In genomic region chr10:35336084-35336831, GRCh38 we compare ENCODE assay signal across 8 cellular contexts.
A peak's percentile ranks its signal among the peaks of the same experiment; 100 is the strongest.
DNase-seq lines count a peak whose midpoint lies in the region; ATAC-seq and TF ChIP-seq lines count a peak whose summit lies in the region.

CCNY (plus strand) TSS chr10:35336509; CDS start chr10:35337054, 545 bp downstream.

- H3K27ac ChIP-seq in epithelial cell of prostate, result peak within 1 kb of the TSS; percentile 93
- peak within 1 kb of the TSS; percentile 70 to 81 for H3K27ac ChIP-seq in mucosa of rectum (ENCODE audit: low read depth in 2 of 2, low read length in 2 of 2)

- H3K4me1 ChIP-seq in NT2/D1 (ENCODE audit: insufficient read depth, insufficient read length), result no peaks in the 10 kb centered on the region
- peaks cover 19 to 23% of the 10 kb centered on the region in 2 donors for H3K4me1 ChIP-seq in mucosa of rectum (ENCODE audit: control insufficient read depth in 2 of 2, insufficient read depth in 2 of 2, low read length in 2 of 2)

- no peak for DNase-seq in AG09309 (ENCODE audit: low read depth)
- DNase-seq in NT2/D1 (ENCODE audit: low read depth, low spot score), result no peak
- peak; percentile 73 for DNase-seq in activated T-cell treated with anti-CD3 and anti-CD28 coated beads for 24 hours (ENCODE audit: low read depth)
- no peak for DNase-seq in epithelial cell of prostate (ENCODE audit: low read depth, low spot score)
- DNase-seq in stimulated activated CD8-positive, alpha-beta memory T cell treated with anti-CD3 and anti-CD28 coated beads, Interleukin-4, amount 100 ng/mL, for 4 hours (ENCODE audit: low read depth in 2 of 2, low spot score in 1 of 2), result peak; percentile 41 to 64

- peak; percentile 73 for ATAC-seq in GM19023 (IDR thresholded peaks at IDR 0.05; ENCODE audit: unreplicated experiment)
- ATAC-seq in HG03159 (IDR thresholded peaks at IDR 0.05; ENCODE audit: unreplicated experiment), result peak; percentile 61

- peak within 1 kb of the TSS; percentile 88 for H3K4me3 ChIP-seq in AG09309 (ENCODE audit: control insufficient read depth, low read depth, low read length)
- peak within 1 kb of the TSS; percentile 77 for H3K4me3 ChIP-seq in NT2/D1 (ENCODE audit: insufficient read length, low read depth)
- peak within 1 kb of the TSS; percentile 83 to 84 for H3K4me3 ChIP-seq in mucosa of rectum (ENCODE audit: low read length in 2 of 2)

- H3K27me3 ChIP-seq in NT2/D1 (ENCODE audit: insufficient read depth, insufficient read length) (peaks cover 17% of the 10 kb centered on the region), mucosa of rectum (ENCODE audit: control insufficient read depth in 2 of 2, insufficient read depth in 2 of 2, low read length in 2 of 2) (no peaks in the 10 kb centered on the region)

- H3K9me3 ChIP-seq in NT2/D1 (ENCODE audit: insufficient read depth, low read length) (0 out of 2 replicates have a peak, but pooled peaks cover 5% of the 10 kb centered on the region), mucosa of rectum (ENCODE audit: control insufficient read depth in 2 of 2, low read length in 2 of 2) (no peaks in the 10 kb centered on the region)

- peak within 1 kb of the TSS; percentile 87 for H3K9ac ChIP-seq in NT2/D1 (ENCODE audit: insufficient read length, low read depth)
- H3K9ac ChIP-seq in mucosa of rectum (ENCODE audit: low read depth in 1 of 2, low read length in 2 of 2), result peak within 1 kb of the TSS; percentile 60 to 78

- TF ChIP-seq CTCF in AG09309 (IDR thresholded peaks at IDR 0.05; ENCODE audit: control insufficient read depth, insufficient read depth, low read depth, low read length, missing control alignments), result no peak

- peaks cover 16% of the 10 kb centered on the region for H3K36me3 ChIP-seq in NT2/D1 (ENCODE audit: insufficient read depth, insufficient read length, low read length)
- no peaks in the 10 kb centered on the region for H3K36me3 ChIP-seq in mucosa of rectum (ENCODE audit: control insufficient read depth in 2 of 2, insufficient read depth in 2 of 2, low read length in 2 of 2)

Comparison
In these comparisons a context has a peak if more than half of its experiments do, and no peak if none do; other contexts are left out.
1. DNase-seq: peak in activated T-cell treated with anti-CD3 and anti-CD28 coated beads for 24 hours (single experiment) and stimulated activated CD8-positive, alpha-beta memory T cell treated with anti-CD3 and anti-CD28 coated beads, Interleukin-4, amount 100 ng/mL, for 4 hours (2 of 2); none in AG09309 (single experiment), NT2/D1 (single experiment) and epithelial cell of prostate (single experiment).
2. Peak in every context shown above with its lines, with median percentiles within 50 percentile points of each other: H3K4me3 ChIP-seq.